1 cellular context compared by ENCODE assay signal in the genomic region with DNA sequence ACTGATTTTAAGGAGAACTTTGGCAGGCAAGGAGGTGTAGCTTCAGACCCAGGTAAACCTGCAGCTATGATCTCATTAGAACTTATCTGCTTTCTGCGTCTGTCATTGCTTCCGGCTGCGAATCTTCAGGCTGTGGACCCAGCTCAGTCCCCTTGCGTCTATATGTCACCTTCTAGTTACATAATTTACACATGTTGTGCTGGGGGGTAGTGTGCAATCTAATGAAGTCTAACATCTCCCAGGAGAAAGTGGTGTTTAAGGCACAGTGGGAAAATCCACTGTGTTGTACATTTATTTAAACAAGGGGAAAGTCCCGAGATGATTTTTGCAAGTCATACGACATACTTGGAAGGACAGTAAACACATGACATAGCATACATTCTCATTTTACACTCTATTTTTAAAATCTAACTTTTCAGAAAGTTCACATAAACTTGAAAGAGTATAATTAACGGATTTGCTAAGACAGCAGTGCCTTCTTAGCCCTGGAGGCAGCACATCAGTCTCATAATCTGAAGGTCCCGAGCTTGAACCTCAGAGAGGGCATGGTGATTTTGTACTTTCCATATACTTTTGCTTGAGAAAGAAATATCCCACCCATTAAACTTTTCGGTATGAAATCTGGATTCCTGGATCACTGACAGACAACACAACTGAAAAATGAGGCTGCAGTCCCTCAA.
TF ChIP-seq lines count a peak whose summit lies in the region.

No MANE protein-coding gene starts in this region.

TF ChIP-seq in K562, 482 proteins besides CTCF, POLR2A, EP300 and RAD21 (continued from another document and continues in another):
- TF ChIP-seq, protein P1, sequence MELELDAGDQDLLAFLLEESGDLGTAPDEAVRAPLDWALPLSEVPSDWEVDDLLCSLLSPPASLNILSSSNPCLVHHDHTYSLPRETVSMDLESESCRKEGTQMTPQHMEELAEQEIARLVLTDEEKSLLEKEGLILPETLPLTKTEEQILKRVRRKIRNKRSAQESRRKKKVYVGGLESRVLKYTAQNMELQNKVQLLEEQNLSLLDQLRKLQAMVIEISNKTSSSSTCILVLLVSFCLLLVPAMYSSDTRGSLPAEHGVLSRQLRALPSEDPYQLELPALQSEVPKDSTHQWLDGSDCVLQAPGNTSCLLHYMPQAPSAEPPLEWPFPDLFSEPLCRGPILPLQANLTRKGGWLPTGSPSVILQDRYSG (tag; conservative IDR thresholded peaks at IDR 0.05; ENCODE audit: low read depth): 0 out of 2 replicates have a peak, but pooled peaks have one; percentile 22
- peak; percentile 79 for TF ChIP-seq NCOR1 (IDR thresholded peaks at IDR 0.05)
- TF ChIP-seq ZEB2 (IDR thresholded peaks at IDR 0.05): peak; percentile 98
- TF ChIP-seq, protein P2, sequence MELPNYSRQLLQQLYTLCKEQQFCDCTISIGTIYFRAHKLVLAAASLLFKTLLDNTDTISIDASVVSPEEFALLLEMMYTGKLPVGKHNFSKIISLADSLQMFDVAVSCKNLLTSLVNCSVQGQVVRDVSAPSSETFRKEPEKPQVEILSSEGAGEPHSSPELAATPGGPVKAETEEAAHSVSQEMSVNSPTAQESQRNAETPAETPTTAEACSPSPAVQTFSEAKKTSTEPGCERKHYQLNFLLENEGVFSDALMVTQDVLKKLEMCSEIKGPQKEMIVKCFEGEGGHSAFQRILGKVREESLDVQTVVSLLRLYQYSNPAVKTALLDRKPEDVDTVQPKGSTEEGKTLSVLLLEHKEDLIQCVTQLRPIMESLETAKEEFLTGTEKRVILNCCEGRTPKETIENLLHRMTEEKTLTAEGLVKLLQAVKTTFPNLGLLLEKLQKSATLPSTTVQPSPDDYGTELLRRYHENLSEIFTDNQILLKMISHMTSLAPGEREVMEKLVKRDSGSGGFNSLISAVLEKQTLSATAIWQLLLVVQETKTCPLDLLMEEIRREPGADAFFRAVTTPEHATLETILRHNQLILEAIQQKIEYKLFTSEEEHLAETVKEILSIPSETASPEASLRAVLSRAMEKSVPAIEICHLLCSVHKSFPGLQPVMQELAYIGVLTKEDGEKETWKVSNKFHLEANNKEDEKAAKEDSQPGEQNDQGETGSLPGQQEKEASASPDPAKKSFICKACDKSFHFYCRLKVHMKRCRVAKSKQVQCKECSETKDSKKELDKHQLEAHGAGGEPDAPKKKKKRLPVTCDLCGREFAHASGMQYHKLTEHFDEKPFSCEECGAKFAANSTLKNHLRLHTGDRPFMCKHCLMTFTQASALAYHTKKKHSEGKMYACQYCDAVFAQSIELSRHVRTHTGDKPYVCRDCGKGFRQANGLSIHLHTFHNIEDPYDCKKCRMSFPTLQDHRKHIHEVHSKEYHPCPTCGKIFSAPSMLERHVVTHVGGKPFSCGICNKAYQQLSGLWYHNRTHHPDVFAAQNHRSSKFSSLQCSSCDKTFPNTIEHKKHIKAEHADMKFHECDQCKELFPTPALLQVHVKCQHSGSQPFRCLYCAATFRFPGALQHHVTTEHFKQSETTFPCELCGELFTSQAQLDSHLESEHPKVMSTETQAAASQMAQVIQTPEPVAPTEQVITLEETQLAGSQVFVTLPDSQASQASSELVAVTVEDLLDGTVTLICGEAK (IDR thresholded peaks at IDR 0.05): peak; percentile 71
- TF ChIP-seq, protein P2 (CRISPR knock-in tag; IDR thresholded peaks at IDR 0.05): no peak
- TF ChIP-seq, protein P3, sequence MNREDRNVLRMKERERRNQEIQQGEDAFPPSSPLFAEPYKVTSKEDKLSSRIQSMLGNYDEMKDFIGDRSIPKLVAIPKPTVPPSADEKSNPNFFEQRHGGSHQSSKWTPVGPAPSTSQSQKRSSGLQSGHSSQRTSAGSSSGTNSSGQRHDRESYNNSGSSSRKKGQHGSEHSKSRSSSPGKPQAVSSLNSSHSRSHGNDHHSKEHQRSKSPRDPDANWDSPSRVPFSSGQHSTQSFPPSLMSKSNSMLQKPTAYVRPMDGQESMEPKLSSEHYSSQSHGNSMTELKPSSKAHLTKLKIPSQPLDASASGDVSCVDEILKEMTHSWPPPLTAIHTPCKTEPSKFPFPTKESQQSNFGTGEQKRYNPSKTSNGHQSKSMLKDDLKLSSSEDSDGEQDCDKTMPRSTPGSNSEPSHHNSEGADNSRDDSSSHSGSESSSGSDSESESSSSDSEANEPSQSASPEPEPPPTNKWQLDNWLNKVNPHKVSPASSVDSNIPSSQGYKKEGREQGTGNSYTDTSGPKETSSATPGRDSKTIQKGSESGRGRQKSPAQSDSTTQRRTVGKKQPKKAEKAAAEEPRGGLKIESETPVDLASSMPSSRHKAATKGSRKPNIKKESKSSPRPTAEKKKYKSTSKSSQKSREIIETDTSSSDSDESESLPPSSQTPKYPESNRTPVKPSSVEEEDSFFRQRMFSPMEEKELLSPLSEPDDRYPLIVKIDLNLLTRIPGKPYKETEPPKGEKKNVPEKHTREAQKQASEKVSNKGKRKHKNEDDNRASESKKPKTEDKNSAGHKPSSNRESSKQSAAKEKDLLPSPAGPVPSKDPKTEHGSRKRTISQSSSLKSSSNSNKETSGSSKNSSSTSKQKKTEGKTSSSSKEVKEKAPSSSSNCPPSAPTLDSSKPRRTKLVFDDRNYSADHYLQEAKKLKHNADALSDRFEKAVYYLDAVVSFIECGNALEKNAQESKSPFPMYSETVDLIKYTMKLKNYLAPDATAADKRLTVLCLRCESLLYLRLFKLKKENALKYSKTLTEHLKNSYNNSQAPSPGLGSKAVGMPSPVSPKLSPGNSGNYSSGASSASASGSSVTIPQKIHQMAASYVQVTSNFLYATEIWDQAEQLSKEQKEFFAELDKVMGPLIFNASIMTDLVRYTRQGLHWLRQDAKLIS (CRISPR knock-in tag; IDR thresholded peaks at IDR 0.05): 0 out of 2 replicates have a peak, but pooled peaks have one; percentile 42
- TF ChIP-seq, protein P4, sequence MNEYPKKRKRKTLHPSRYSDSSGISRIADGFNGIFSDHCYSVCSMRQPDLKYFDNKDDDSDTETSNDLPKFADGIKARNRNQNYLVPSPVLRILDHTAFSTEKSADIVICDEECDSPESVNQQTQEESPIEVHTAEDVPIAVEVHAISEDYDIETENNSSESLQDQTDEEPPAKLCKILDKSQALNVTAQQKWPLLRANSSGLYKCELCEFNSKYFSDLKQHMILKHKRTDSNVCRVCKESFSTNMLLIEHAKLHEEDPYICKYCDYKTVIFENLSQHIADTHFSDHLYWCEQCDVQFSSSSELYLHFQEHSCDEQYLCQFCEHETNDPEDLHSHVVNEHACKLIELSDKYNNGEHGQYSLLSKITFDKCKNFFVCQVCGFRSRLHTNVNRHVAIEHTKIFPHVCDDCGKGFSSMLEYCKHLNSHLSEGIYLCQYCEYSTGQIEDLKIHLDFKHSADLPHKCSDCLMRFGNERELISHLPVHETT (CRISPR knock-in tag; conservative IDR thresholded peaks at IDR 0.05 in 1 of 2, IDR thresholded peaks at IDR 0.05 in 1 of 2): 0 out of 4 replicates have a peak, but pooled peaks of 1 of the 2 experiments have one; percentile 51
- peak; percentile 66 for TF ChIP-seq EP400 (IDR thresholded peaks at IDR 0.05)
- peak; percentile 82 for TF ChIP-seq TBP (optimal IDR thresholded peaks at IDR 0.05; ENCODE audit: low read depth, low read length)
- TF ChIP-seq ETV1 (tag; conservative IDR thresholded peaks at IDR 0.05; ENCODE audit: low read depth): peak; percentile 91
- peak; percentile 37; the same call in 1 of the 2 replicates for TF ChIP-seq CREB1 (IDR thresholded peaks at IDR 0.05)
- TF ChIP-seq CREB1 (CRISPR knock-in tag; IDR thresholded peaks at IDR 0.05): no peak; the same call in 1 of the 2 replicates
- TF ChIP-seq XRCC5 (IDR thresholded peaks at IDR 0.05; ENCODE audit: low read depth, low read length): no peak
- TF ChIP-seq, protein P5, sequence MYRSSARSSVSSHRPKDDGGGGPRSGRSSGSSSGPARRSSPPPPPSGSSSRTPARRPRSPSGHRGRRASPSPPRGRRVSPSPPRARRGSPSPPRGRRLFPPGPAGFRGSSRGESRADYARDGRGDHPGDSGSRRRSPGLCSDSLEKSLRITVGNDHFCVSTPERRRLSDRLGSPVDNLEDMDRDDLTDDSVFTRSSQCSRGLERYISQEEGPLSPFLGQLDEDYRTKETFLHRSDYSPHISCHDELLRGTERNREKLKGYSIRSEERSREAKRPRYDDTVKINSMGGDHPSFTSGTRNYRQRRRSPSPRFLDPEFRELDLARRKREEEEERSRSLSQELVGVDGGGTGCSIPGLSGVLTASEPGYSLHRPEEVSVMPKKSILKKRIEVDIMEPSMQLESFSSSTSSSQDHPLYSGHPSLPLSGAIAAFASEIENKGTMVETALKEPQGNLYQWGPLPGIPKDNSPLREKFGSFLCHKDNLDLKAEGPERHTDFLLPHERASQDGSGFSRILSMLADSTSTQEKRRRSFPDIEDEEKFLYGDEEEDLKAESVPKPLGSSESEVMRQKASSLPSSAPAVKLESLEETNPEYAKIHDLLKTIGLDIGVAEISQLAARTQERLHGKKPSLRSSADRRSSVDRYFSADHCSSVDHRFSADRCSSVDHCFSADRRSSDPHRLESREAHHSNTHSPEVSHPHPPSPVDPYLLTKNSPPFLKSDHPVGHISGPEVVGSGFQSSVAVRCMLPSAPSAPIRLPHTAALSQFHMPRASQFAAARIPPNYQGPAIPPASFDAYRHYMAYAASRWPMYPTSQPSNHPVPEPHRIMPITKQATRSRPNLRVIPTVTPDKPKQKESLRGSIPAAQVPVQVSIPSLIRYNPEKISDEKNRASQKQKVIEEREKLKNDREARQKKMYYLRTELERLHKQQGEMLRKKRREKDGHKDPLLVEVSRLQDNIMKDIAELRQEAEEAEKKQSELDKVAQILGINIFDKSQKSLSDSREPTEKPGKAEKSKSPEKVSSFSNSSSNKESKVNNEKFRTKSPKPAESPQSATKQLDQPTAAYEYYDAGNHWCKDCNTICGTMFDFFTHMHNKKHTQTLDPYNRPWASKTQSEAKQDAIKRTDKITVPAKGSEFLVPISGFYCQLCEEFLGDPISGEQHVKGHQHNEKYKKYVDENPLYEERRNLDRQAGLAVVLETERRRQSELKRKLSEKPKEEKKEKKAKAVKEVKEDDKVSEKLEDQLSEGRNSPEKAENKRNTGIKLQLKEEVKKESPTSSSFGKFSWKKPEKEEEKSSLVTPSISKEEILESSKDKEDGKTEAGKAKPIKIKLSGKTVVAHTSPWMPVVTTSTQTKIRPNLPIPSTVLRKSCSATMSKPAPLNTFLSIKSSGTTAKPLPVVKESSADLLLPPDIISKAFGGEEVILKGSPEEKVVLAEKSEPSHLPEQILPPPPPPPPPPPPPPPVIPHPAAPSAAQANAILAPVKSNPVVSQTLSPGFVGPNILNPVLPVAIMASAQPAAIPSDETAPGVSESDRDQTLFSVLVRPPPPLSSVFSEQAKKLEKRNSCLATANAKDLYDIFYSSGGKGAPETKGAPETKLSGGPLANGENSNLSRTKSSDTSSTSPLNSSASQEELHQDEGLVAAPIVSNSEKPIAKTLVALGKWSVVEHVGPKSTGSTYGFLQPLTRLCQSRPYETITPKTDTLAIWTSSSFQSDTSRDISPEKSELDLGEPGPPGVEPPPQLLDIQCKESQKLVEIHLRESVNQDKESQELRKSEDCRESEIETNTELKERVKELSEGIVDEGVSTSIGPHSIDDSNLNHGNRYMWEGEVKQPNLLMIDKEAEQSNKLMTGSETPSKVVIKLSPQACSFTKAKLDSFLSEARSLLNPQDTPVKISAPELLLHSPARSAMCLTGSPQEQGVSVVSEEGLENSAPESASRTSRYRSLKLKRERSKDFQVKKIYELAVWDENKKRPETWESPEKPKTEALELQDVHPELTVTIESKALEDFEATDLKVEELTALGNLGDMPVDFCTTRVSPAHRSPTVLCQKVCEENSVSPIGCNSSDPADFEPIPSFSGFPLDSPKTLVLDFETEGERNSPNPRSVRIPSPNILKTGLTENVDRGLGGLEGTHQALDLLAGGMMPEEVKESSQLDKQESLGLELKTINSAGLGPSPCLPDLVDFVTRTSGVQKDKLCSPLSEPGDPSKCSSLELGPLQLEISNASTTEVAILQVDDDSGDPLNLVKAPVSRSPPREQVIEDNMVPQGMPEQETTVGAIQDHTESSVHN (IDR thresholded peaks at IDR 0.05; ENCODE audit: borderline replicate concordance in 1 of 2, low read depth in 1 of 2): no peak
- TF ChIP-seq, protein P6, sequence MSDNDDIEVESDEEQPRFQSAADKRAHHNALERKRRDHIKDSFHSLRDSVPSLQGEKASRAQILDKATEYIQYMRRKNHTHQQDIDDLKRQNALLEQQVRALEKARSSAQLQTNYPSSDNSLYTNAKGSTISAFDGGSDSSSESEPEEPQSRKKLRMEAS (CRISPR knock-in tag; IDR thresholded peaks at IDR 0.05): 0 out of 2 replicates have a peak, but pooled peaks have one; percentile 16
- TF ChIP-seq MEIS2 (IDR thresholded peaks at IDR 0.05; ENCODE audit: partially characterized antibody): peak; percentile 86
